12 cellular contexts compared by ENCODE assay signal in the genomic region with DNA sequence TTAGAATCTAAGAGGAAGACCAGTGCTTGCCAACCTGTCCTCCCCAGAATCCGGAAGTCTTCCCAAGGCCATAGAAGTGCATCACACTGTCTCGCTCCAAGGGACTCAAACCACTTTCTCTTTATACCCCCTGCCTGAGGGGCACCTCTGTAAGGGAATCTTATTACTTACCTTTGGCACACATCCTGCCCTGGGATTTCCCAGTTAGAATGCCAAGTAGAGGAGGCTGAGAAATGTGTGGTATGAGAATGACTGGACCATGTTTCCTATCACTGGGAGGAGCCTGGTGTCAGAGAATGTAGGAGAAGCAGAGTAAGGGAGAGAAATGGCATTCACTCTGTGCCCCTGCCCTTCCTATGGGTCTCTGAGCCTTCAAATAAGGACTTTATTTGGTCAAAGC.
A peak's percentile ranks its signal among the peaks of the same experiment; 100 is the strongest.
DNase-seq lines count a peak whose midpoint lies in the region; ATAC-seq, FAIRE-seq and TF ChIP-seq lines count a peak whose summit lies in the region.
"Had no signal": no experiment of that assay in that cellular context is flagged by ENCODE, and none has a peak within 500 bp of the region (broad histone marks: within the 10 kb centered on the region; RNA-seq: fewer than 3 reads in every experiment).

No MANE protein-coding gene starts in this region.

- no peaks in the 10 kb centered on the region for H3K79me2 ChIP-seq in GM12878 (ENCODE audit: control insufficient read depth, insufficient read depth, low read length)

- CTCF ChIA-PET in GM12878 (lab: Yijun Ruan, JAX) = interaction anchor here (1.0 to 1.4 kb wide), 3 partner anchors 8 to 313 kb away, joined by 3 to 4 read pairs (median 3); no protein-coding TSS in a partner anchor

- ATAC-seq in Right ventricle myocardium inferior (peak; percentile 42), GM12878 (peak; percentile 70), GM21619 (IDR thresholded peaks at IDR 0.05; ENCODE audit: unreplicated experiment) (no peak)
- ATAC-seq: K562 had no signal

- no peak overlapping the region for H2AFZ ChIP-seq in GM12878 (ENCODE audit: control insufficient read depth, low read depth, low read length)
- H2AFZ ChIP-seq: hepatocyte had no signal

- peaks cover 5% of the 10 kb centered on the region for H3K36me3 ChIP-seq in left ventricle myocardium inferior
- H3K36me3 ChIP-seq in GM12878 (ENCODE audit: control insufficient read depth in 2 of 2, insufficient read depth in 2 of 2, low read length in 1 of 2) = peaks cover 0 to 2% of the 10 kb centered on the region in 2 experiments; a peak in 1 of 4 replicates
- H3K36me3 ChIP-seq in vagina = peaks cover 0 to 5% of the 10 kb centered on the region in 2 donors

- RAD21 ChIA-PET in GM12878 (lab: Charles Lee; ENCODE audit: unreplicated experiment) = interaction anchor here (0.6 to 1.5 kb wide), 5 partner anchors 8 to 37 kb away, joined by 3 to 7 read pairs (median 4); no protein-coding TSS in a partner anchor

- H3K27me3 ChIP-seq in left ventricle myocardium inferior (ENCODE audit: low read depth) (no peaks in the 10 kb centered on the region), GM12878 (replicated peaks in 1 of 2; ENCODE audit: control insufficient read depth in 2 of 2, insufficient read depth in 2 of 2, low read length in 1 of 2) (no peaks in the 10 kb centered on the region), vagina (no peaks in the 10 kb centered on the region)
- H3K27me3 ChIP-seq: hepatocyte had no signal

- POLR2A ChIA-PET in GM12878 (lab: Charles Lee) = interaction anchor here (1.4 to 1.6 kb wide), 2 partner anchors 9 to 13 kb away, joined by 4 to 7 read pairs; no protein-coding TSS in a partner anchor

- SMC1A ChIA-PET in GM12878 (lab: Charles Lee; ENCODE audit: uncharacterized antibody, unreplicated experiment) = interaction anchor here (1.0 to 1.2 kb wide), 4 partner anchors 9 to 67 kb away, joined by 3 to 5 read pairs (median 4); no protein-coding TSS in a partner anchor

- BruUV-seq in GM12878 (replicated peaks; lab: Mats Ljungman, UMichigan) = no TSS peak

- FAIRE-seq in GM12878 (lab: Jason Lieb, UNC) = no peak
- FAIRE-seq: K562 had no signal

- no peak for DNase-seq in Right ventricle myocardium inferior (ENCODE audit: missing footprints)
- no peak for DNase-seq in left ventricle myocardium inferior
- no peak for DNase-seq in GM12878 (ENCODE audit: low read depth, low spot score)
- DNase-seq in islet precursor cell = peak; percentile 64
- no peak for DNase-seq in vagina (ENCODE audit: extremely low spot score in 2 of 2)
- DNase-seq in NOMO-1 treated with dmso at 0.1 percent for 144 hours (lab: John Stamatoyannopoulos, UW; ENCODE audit: unreplicated experiment) = no peak
- DNase-seq in NCI-H446 (lab: John Stamatoyannopoulos, UW) = no peak
- DNase-seq: stimulated activated CD4-positive, alpha-beta T cell treated with anti-CD3 and anti-CD28 coated beads, Interleukin-4, amount 100 ng/mL, for 4 hours; T-helper 1 cell had no signal

- no peak for TF ChIP-seq EP300 in GM12878 (IDR thresholded peaks at IDR 0.05; ENCODE audit: borderline replicate concordance in 1 of 2, control insufficient read depth in 1 of 2, low read depth in 2 of 2, low read length in 2 of 2)

- no peak overlapping the region for H3K27ac ChIP-seq in left ventricle myocardium inferior (replicated peaks)
- H3K27ac ChIP-seq in GM12878 (ENCODE audit: control insufficient read depth, insufficient read depth) = peak overlapping the region; percentile 34
- peak overlapping the region; percentile 29 for H3K27ac ChIP-seq in vagina
- H3K27ac ChIP-seq: hepatocyte had no signal

- no peak overlapping the region for H3K9ac ChIP-seq in GM12878 (ENCODE audit: control insufficient read depth, insufficient read depth, low read length)

- H4K20me1 ChIP-seq in GM12878 (ENCODE audit: control insufficient read depth, insufficient read depth) = no peaks in the 10 kb centered on the region

- TF ChIP-seq POLR2A in GM12878 (IDR thresholded peaks at IDR 0.05; ENCODE audit: low read depth, low read length) = no peak
- TF ChIP-seq POLR2A in vagina (IDR thresholded peaks at IDR 0.05) = no peak

- H3K4me3 ChIP-seq in left ventricle myocardium inferior (no peak overlapping the region), GM12878 (no peak overlapping the region), vagina (no peak overlapping the region)
- H3K4me3 ChIP-seq: hepatocyte, K562 had no signal

- TF ChIP-seq CTCF in left ventricle myocardium inferior (IDR thresholded peaks at IDR 0.05; ENCODE audit: borderline replicate concordance) = no peak
- no peak for TF ChIP-seq CTCF in GM12878 (IDR thresholded peaks at IDR 0.05 in 2 of 3, conservative IDR thresholded peaks at IDR 0.05 in 1 of 3; ENCODE audit: control insufficient read depth in 2 of 3, extremely low read depth in 1 of 3, insufficient read depth in 1 of 3, low read depth in 3 of 3, low read length in 3 of 3)
- no peak for TF ChIP-seq CTCF in vagina (IDR thresholded peaks at IDR 0.05)

- H3K9me3 ChIP-seq in left ventricle myocardium inferior (replicated peaks) (no peaks in the 10 kb centered on the region), GM12878 (replicated peaks; ENCODE audit: control insufficient read depth, insufficient read depth, low read length) (no peaks in the 10 kb centered on the region), vagina (no peaks in the 10 kb centered on the region)

- intact Hi-C loops in Right ventricle myocardium inferior (cut with DNase I) = loop anchor here (5.0 kb wide), 1 partner anchor 55 kb away; no protein-coding TSS in a partner anchor
- intact Hi-C loops in left ventricle myocardium inferior (cut with micrococcal nuclease) = no loop called here
- intact Hi-C loops in GM12878 (cut with micrococcal nuclease; ENCODE audit: unreplicated experiment) = no loop called here
- intact Hi-C loops in vagina (cut with DNase I) = no loop called here

- no peak for TF ChIP-seq RAD21 in GM12878 (IDR thresholded peaks at IDR 0.05; ENCODE audit: insufficient read depth, low read depth, low read length)

- in situ Hi-C loops in GM12878 (cut with MboI) = no loop called here

- H3K4me1 ChIP-seq in left ventricle myocardium inferior (peaks cover 53% of the 10 kb centered on the region), GM12878 (ENCODE audit: control insufficient read depth, insufficient read depth, low read length) (peaks cover 18% of the 10 kb centered on the region), vagina (peaks cover 22% of the 10 kb centered on the region)

- WGBS in GM12878 (ENCODE audit: insufficient coverage, insufficient replicate concordance, low lambda C conversion rate, missing lambda C conversion rate) = 73% methylated on average over 2 of the region's 2 CpGs

- peak overlapping the region; percentile 2; the same call in 1 of the 2 replicates for H3K4me2 ChIP-seq in GM12878 (ENCODE audit: control insufficient read depth, insufficient read depth)
- H3K4me2 ChIP-seq: hepatocyte had no signal

TF ChIP-seq in GM12878, 131 proteins besides CTCF, POLR2A, EP300 and RAD21:
- TF ChIP-seq STAT3 (IDR thresholded peaks at IDR 0.05; ENCODE audit: low read depth, low read length) (no peak), IKZF2 (IDR thresholded peaks at IDR 0.05) (peak in 1 of 2 experiments; percentile 39; a peak in 2 of 4 replicates), CEBPB (IDR thresholded peaks at IDR 0.05; ENCODE audit: borderline replicate concordance in 1 of 2, low read depth in 2 of 2, low read length in 2 of 2) (no peak), IKZF1 (conservative IDR thresholded peaks at IDR 0.05) (0 out of 2 replicates have a peak, but pooled peaks have one; percentile 23), YBX1 (IDR thresholded peaks at IDR 0.05) (no peak), EED (IDR thresholded peaks at IDR 0.05; ENCODE audit: low read depth) (0 out of 2 replicates have a peak, but pooled peaks have one; percentile 26), TARDBP (IDR thresholded peaks at IDR 0.05; ENCODE audit: borderline replicate concordance) (no peak), NFYA (IDR thresholded peaks at IDR 0.05; ENCODE audit: borderline replicate concordance, low read depth, low read length) (no peak)
